Comparison of ENCODE assay signal across 18 cellular contexts in genomic region chr5:142102980-142103379, GRCh38. TPM values are rescaled to one million over a fixed set of nuclear protein-coding genes. Genes with fewer than 3 reads are reported as not detected.
DNase-seq lines count a peak whose midpoint lies in the region; ATAC-seq and TF ChIP-seq lines count a peak whose summit lies in the region.
"Had no signal": no experiment of that assay in that cellular context is flagged by ENCODE, and none has a peak within 500 bp of the region (broad histone marks: within the 10 kb centered on the region; RNA-seq: fewer than 3 reads in every experiment).

No MANE protein-coding gene starts in this region.

- H3K27ac ChIP-seq in Karpas-422 (ENCODE audit: low read length) (no peak overlapping the region), stomach (peak overlapping the region in 3 of 5 donors; percentile 47 to 75 (median 69))
- H3K27ac ChIP-seq: BLaER1, PC-9, RWPE1 had no signal

- no peak for DNase-seq in activated CD4-positive, alpha-beta T cell treated with anti-CD3 and anti-CD28 coated beads, Interleukin-2, amount 10 ng/mL, durations not matched to agents 7 days and 5 days
- no peak for DNase-seq in activated CD4-positive, alpha-beta T cell treated with anti-CD3 and anti-CD28 coated beads, Interleukin-2, amount 50 U/mL, for 1 hour
- DNase-seq in Karpas-422 (peak; percentile 37), stomach (peak; percentile 52), NCI-H446 treated with DMSO at 0.1 percent for 48 hours (lab: John Stamatoyannopoulos, UW) (no peak)
- no peak for DNase-seq in activated naive CD8-positive, alpha-beta T cell treated with anti-CD3 and anti-CD28 coated beads, Interleukin-2, amount 10 ng/mL, durations not matched to agents 7 days and 5 days
- DNase-seq: DMS79 treated with DMSO at 0.1 percent for 48 hours, HFFc6, NCI-H1105 treated with DMSO at 0.1 percent for 48 hours, NCI-H1694, NCI-H510A, NCI-H774, PC-9, SIG-M5 had no signal

- H4K20me1 ChIP-seq in Karpas-422 (ENCODE audit: insufficient read depth, low read depth, low read length) = no peaks in the 10 kb centered on the region
- H4K20me1 ChIP-seq: BLaER1 had no signal

- TF ChIP-seq CTCF in stomach (IDR thresholded peaks at IDR 0.05) = no peak

- ATAC-seq in activated naive CD8-positive, alpha-beta T cell treated with anti-CD3 and anti-CD28 coated beads, Interleukin-2, amount 10 ng/mL, durations not matched to agents 7 days and 5 days (ENCODE audit: low read depth) = no peak
- no peak for ATAC-seq in GM18517 (IDR thresholded peaks at IDR 0.05; ENCODE audit: unreplicated experiment)
- ATAC-seq: K562 had no signal

- TF ChIP-seq EP300 in stomach (IDR thresholded peaks at IDR 0.05) = no peak

- no peaks in the 10 kb centered on the region for H3K36me3 ChIP-seq in Karpas-422 (ENCODE audit: insufficient read depth, low read length)
- H3K36me3 ChIP-seq in stomach = no peaks in the 10 kb centered on the region
- H3K36me3 ChIP-seq: BLaER1 had no signal

- intact Hi-C loops in stomach (cut with DNase I; ENCODE audit: low total_unique reads) = no loop called here

- no peak overlapping the region for H3K4me3 Mint-ChIP-seq in activated CD4-positive, alpha-beta T cell treated with anti-CD3 and anti-CD28 coated beads, Interleukin-2, amount 10 ng/mL, durations not matched to agents 7 days and 5 days
- H3K4me3 Mint-ChIP-seq in activated naive CD8-positive, alpha-beta T cell treated with anti-CD3 and anti-CD28 coated beads, Interleukin-2, amount 10 ng/mL, durations not matched to agents 7 days and 5 days = no peak overlapping the region
- H3K4me3 Mint-ChIP-seq: HFFc6 had no signal

- 20 to 54% (median 50%) methylated on average over 1 of the region's 1 CpG for WGBS in stomach, 5 donors

- H3K27me3 Mint-ChIP-seq in activated CD4-positive, alpha-beta T cell treated with anti-CD3 and anti-CD28 coated beads, Interleukin-2, amount 10 ng/mL, durations not matched to agents 7 days and 5 days = no peaks in the 10 kb centered on the region
- no peaks in the 10 kb centered on the region for H3K27me3 Mint-ChIP-seq in activated naive CD8-positive, alpha-beta T cell treated with anti-CD3 and anti-CD28 coated beads, Interleukin-2, amount 10 ng/mL, durations not matched to agents 7 days and 5 days

- CTCF ChIA-PET in activated CD4-positive, alpha-beta T cell treated with anti-CD3 and anti-CD28 coated beads, Interleukin-2, amount 10 ng/mL, durations not matched to agents 7 days and 5 days (lab: Charles Lee) = interaction anchor here (0.6 kb wide), 1 partner anchor 37 kb away, joined by 5 read pairs; no protein-coding TSS in a partner anchor

- H2AFZ ChIP-seq in Karpas-422 (ENCODE audit: low read length) = no peak overlapping the region
- H2AFZ ChIP-seq: PC-9 had no signal

- peaks cover 7% of the 10 kb centered on the region for H3K36me3 Mint-ChIP-seq in activated CD4-positive, alpha-beta T cell treated with anti-CD3 and anti-CD28 coated beads, Interleukin-2, amount 10 ng/mL, durations not matched to agents 7 days and 5 days (ENCODE audit: low read depth)
- H3K36me3 Mint-ChIP-seq in activated naive CD8-positive, alpha-beta T cell treated with anti-CD3 and anti-CD28 coated beads, Interleukin-2, amount 10 ng/mL, durations not matched to agents 7 days and 5 days = no peaks in the 10 kb centered on the region

- H3K9ac ChIP-seq in Karpas-422 (ENCODE audit: low read length) = no peak overlapping the region
- H3K9ac ChIP-seq: BLaER1 had no signal

- no peak overlapping the region for H3K4me2 ChIP-seq in Karpas-422 (ENCODE audit: low read depth, low read length, poor library complexity, severe bottlenecking)
- H3K4me2 ChIP-seq: BLaER1, PC-9 had no signal

- peak overlapping the region; percentile 60 for H3K27ac Mint-ChIP-seq in activated CD4-positive, alpha-beta T cell treated with anti-CD3 and anti-CD28 coated beads, Interleukin-2, amount 10 ng/mL, durations not matched to agents 7 days and 5 days
- H3K27ac Mint-ChIP-seq in activated naive CD8-positive, alpha-beta T cell treated with anti-CD3 and anti-CD28 coated beads, Interleukin-2, amount 10 ng/mL, durations not matched to agents 7 days and 5 days = peak overlapping the region; percentile 74
- H3K27ac Mint-ChIP-seq: HFFc6 had no signal

- H3K9me2 ChIP-seq in Karpas-422 (replicated peaks; ENCODE audit: insufficient read depth, low read length) = no peaks in the 10 kb centered on the region

- peaks cover 61% of the 10 kb centered on the region for H3K4me1 Mint-ChIP-seq in activated CD4-positive, alpha-beta T cell treated with anti-CD3 and anti-CD28 coated beads, Interleukin-2, amount 10 ng/mL, durations not matched to agents 7 days and 5 days
- H3K4me1 Mint-ChIP-seq in activated naive CD8-positive, alpha-beta T cell treated with anti-CD3 and anti-CD28 coated beads, Interleukin-2, amount 10 ng/mL, durations not matched to agents 7 days and 5 days = peaks cover 42% of the 10 kb centered on the region

- H3K4me1 ChIP-seq in Karpas-422 (ENCODE audit: low read length) (peaks cover 2% of the 10 kb centered on the region; the same call in 1 of the 2 replicates), stomach (no peaks in the 10 kb centered on the region)

- H3K27me3 ChIP-seq in Karpas-422 (ENCODE audit: low read length) = no peaks in the 10 kb centered on the region
- no peaks in the 10 kb centered on the region for H3K27me3 ChIP-seq in stomach
- H3K27me3 ChIP-seq: BLaER1 had no signal

- H3K79me2 ChIP-seq in Karpas-422 (ENCODE audit: low read length) = no peaks in the 10 kb centered on the region

- H3K9me3 ChIP-seq in Karpas-422 (ENCODE audit: low read length) (no peaks in the 10 kb centered on the region), stomach (no peaks in the 10 kb centered on the region)
- H3K9me3 ChIP-seq: BLaER1 had no signal

- no peak for TF ChIP-seq POLR2A in stomach (IDR thresholded peaks at IDR 0.05)

- H3K4me3 ChIP-seq in Karpas-422 (ENCODE audit: low read length) = no peak overlapping the region
- H3K4me3 ChIP-seq in stomach = no peak overlapping the region
- H3K4me3 ChIP-seq: BLaER1, K562, PC-9 had no signal

- POLR2A ChIA-PET in activated CD4-positive, alpha-beta T cell treated with anti-CD3 and anti-CD28 coated beads, Interleukin-2, amount 10 ng/mL, durations not matched to agents 7 days and 5 days (lab: Charles Lee) = no interaction called here
- POLR2A ChIA-PET in activated naive CD8-positive, alpha-beta T cell treated with anti-CD3 and anti-CD28 coated beads, Interleukin-2, amount 10 ng/mL, durations not matched to agents 7 days and 5 days (lab: Charles Lee) = no interaction called here

- peaks cover 11% of the 10 kb centered on the region for H3K9me3 Mint-ChIP-seq in activated CD4-positive, alpha-beta T cell treated with anti-CD3 and anti-CD28 coated beads, Interleukin-2, amount 10 ng/mL, durations not matched to agents 7 days and 5 days
- no peaks in the 10 kb centered on the region for H3K9me3 Mint-ChIP-seq in activated naive CD8-positive, alpha-beta T cell treated with anti-CD3 and anti-CD28 coated beads, Interleukin-2, amount 10 ng/mL, durations not matched to agents 7 days and 5 days
- H3K9me3 Mint-ChIP-seq: HFFc6 had no signal

RNA-seq across cellular contexts. Expression of gene NDFIP1, which starts 5.6 kb away (rescaled TPM):
- 10 to 100 TPM; 65.2 to 70.2 TPM for total RNA-seq in activated CD4-positive, alpha-beta T cell treated with anti-CD3 and anti-CD28 coated beads, Interleukin-2, amount 10 ng/mL, durations not matched to agents 7 days and 5 days
- total RNA-seq in Karpas-422 (2014; rRNA removed; shearing (Covaris generic); ENCODE audit: low replicate concordance) = 40.5 and 41.3 TPM in 2 replicates
- 10 to 100 TPM; 59.2 to 62.3 TPM for total RNA-seq in activated naive CD8-positive, alpha-beta T cell treated with anti-CD3 and anti-CD28 coated beads, Interleukin-2, amount 10 ng/mL, durations not matched to agents 7 days and 5 days
- 100 to 1,000 TPM in 2 of 5 donors, 10 to 100 TPM in 3; 24.5 to 123 (median 42.6) TPM for total RNA-seq in stomach
- 10 to 100 TPM; 20.2 to 27.8 (median 25.3) TPM for polyA plus RNA-seq in stomach

Comparison
In these comparisons a context has a peak if more than half of its experiments do, and no peak if none do; other contexts are left out.
1. DNase-seq: peak in Karpas-422 (single experiment) and stomach (single experiment); none in activated CD4-positive, alpha-beta T cell treated with anti-CD3 and anti-CD28 coated beads, Interleukin-2, amount 10 ng/mL, durations not matched to agents 7 days and 5 days (single experiment), activated CD4-positive, alpha-beta T cell treated with anti-CD3 and anti-CD28 coated beads, Interleukin-2, amount 50 U/mL, for 1 hour (single experiment), activated naive CD8-positive, alpha-beta T cell treated with anti-CD3 and anti-CD28 coated beads, Interleukin-2, amount 10 ng/mL, durations not matched to agents 7 days and 5 days (single experiment) and NCI-H446 treated with DMSO at 0.1 percent for 48 hours (single experiment).